ENCODE assay signal across 8 cellular contexts in genomic region chrX:121308276-121308805, GRCh38.
DNase-seq lines count a peak whose midpoint lies in the region; ATAC-seq and TF ChIP-seq lines count a peak whose summit lies in the region.

No MANE protein-coding gene starts in this region.

- TF ChIP-seq CTCF in brain (conservative IDR thresholded peaks at IDR 0.05) (peak; percentile 55 to 60), Peyer's patch (IDR thresholded peaks at IDR 0.05) (no peak)

- H3K27ac Mint-ChIP-seq in brain: peak overlapping the region in 3 of 5 experiments; percentile 6 to 29 (median 18)

- peak; percentile 42 for DNase-seq in ELF-1 (ENCODE audit: low read depth, low spot score)
- DNase-seq in RPMI7951 (ENCODE audit: low read depth): peak; percentile 85
- DNase-seq in middle frontal gyrus (ENCODE audit: extremely low spot score, low spot score): peak; percentile 28
- peak; percentile 45 for DNase-seq in ureter (ENCODE audit: low spot score)
- DNase-seq in Peyer's patch: no peak

- H3K36me3 ChIP-seq in Peyer's patch: no peaks in the 10 kb centered on the region

- no peaks in the 10 kb centered on the region for H3K27me3 Mint-ChIP-seq in brain

- no peaks in the 10 kb centered on the region for H3K27me3 ChIP-seq in Peyer's patch

- peaks cover 7% of the 10 kb centered on the region for H3K4me1 Mint-ChIP-seq in brain

- H3K4me1 ChIP-seq in Peyer's patch: no peaks in the 10 kb centered on the region

- H3K4me3 Mint-ChIP-seq in brain: no peak overlapping the region

- H3K4me3 ChIP-seq in Peyer's patch: no peak overlapping the region

- no peaks in the 10 kb centered on the region for H3K9me3 Mint-ChIP-seq in brain

- no peak for TF ChIP-seq POLR2A in Peyer's patch (IDR thresholded peaks at IDR 0.05)

- no peaks in the 10 kb centered on the region for H3K36me3 Mint-ChIP-seq in brain

- H3K27ac ChIP-seq in Peyer's patch: no peak overlapping the region

- ATAC-seq in GM19452 (IDR thresholded peaks at IDR 0.05; ENCODE audit: unreplicated experiment): peak; percentile 73
- peak; percentile 81 for ATAC-seq in HG03432 (IDR thresholded peaks at IDR 0.05; ENCODE audit: unreplicated experiment)

- no peaks in the 10 kb centered on the region for H3K9me3 ChIP-seq in Peyer's patch

Comparison
In these comparisons a context has a peak if more than half of its experiments do, and no peak if none do; other contexts are left out.
1. DNase-seq: peak in ELF-1 (single experiment), RPMI7951 (single experiment), middle frontal gyrus (single experiment) and ureter (single experiment); none in Peyer's patch (0 of 3).
2. CTCF ChIP-seq: peak in brain (2 of 2); none in Peyer's patch (0 of 6).